12 cellular contexts compared by ENCODE assay signal in genomic region chr11:110134120-110134519, GRCh38. TPM values are rescaled to one million over a fixed set of nuclear protein-coding genes. Genes with fewer than 3 reads are reported as not detected.
DNase-seq lines count a peak whose midpoint lies in the region; ATAC-seq and TF ChIP-seq lines count a peak whose summit lies in the region.
"Had no signal": no experiment of that assay in that cellular context is flagged by ENCODE, and none has a peak within 500 bp of the region (broad histone marks: within the 10 kb centered on the region; RNA-seq: fewer than 3 reads in every experiment).

No MANE protein-coding gene starts in this region.

- H3K27ac Mint-ChIP-seq in brain (peak overlapping the region; percentile 76 to 92 (median 90)), neural crest cell (ENCODE audit: unreplicated experiment) (no peak overlapping the region)
- H3K27ac Mint-ChIP-seq: activated CD4-positive, alpha-beta T cell treated with anti-CD3 and anti-CD28 coated beads, Interleukin-2, amount 10 ng/mL, durations not matched to agents 24 days and 14 days; natural killer cell had no signal

- peaks cover 45% of the 10 kb centered on the region for H3K4me1 ChIP-seq in HAP-1

- in situ Hi-C loops in HAP-1 (cut with MboI; ENCODE audit: low sequenced_read_pairs) = no loop called here

- H3K4me1 Mint-ChIP-seq in brain (peaks cover 86% of the 10 kb centered on the region), neural crest cell (peaks cover 62% of the 10 kb centered on the region)
- H3K4me1 Mint-ChIP-seq: activated CD4-positive, alpha-beta T cell treated with anti-CD3 and anti-CD28 coated beads, Interleukin-2, amount 10 ng/mL, durations not matched to agents 24 days and 14 days; natural killer cell had no signal

- peak; percentile 78 to 99 for DNase-seq in HAP-1 (ENCODE audit: low spot score in 2 of 2)
- DNase-seq in NCI-H2107 (lab: John Stamatoyannopoulos, UW) = peak; percentile 62
- DNase-seq in neural crest cell (ENCODE audit: low read depth, low spot score) = peak; percentile 14
- no peak for DNase-seq in NCI-H1048 (lab: John Stamatoyannopoulos, UW)
- DNase-seq in activated CD8-positive, alpha-beta memory T cell treated with anti-CD3 and anti-CD28 coated beads, Interleukin-2, amount 50 U/mL, for 48 hours = no peak
- DNase-seq in GDM1 (lab: John Stamatoyannopoulos, UW) = no peak
- DNase-seq: activated CD4-positive, alpha-beta T cell treated with anti-CD3 and anti-CD28 coated beads, Interleukin-2, amount 10 ng/mL, durations not matched to agents 24 days and 14 days; effector CD4-positive, alpha-beta T cell; natural killer cell had no signal

- H3K9me3 Mint-ChIP-seq in brain (peaks cover 0 to 3% (median 0%) of the 10 kb centered on the region in 5 experiments), neural crest cell (no peaks in the 10 kb centered on the region)
- H3K9me3 Mint-ChIP-seq: activated CD4-positive, alpha-beta T cell treated with anti-CD3 and anti-CD28 coated beads, Interleukin-2, amount 10 ng/mL, durations not matched to agents 24 days and 14 days; natural killer cell had no signal

- ATAC-seq in HG02852 (IDR thresholded peaks at IDR 0.05; ENCODE audit: unreplicated experiment) = no peak
- ATAC-seq: natural killer cell, sciatic nerve had no signal

- peaks cover 9% of the 10 kb centered on the region for H3K27me3 Mint-ChIP-seq in brain
- no peaks in the 10 kb centered on the region for H3K27me3 Mint-ChIP-seq in neural crest cell (ENCODE audit: low read depth)

- no peak overlapping the region for H3K4me3 ChIP-seq in HAP-1

- H3K36me3 Mint-ChIP-seq in brain (peaks cover 31% of the 10 kb centered on the region), neural crest cell (ENCODE audit: low read depth) (peaks cover 11% of the 10 kb centered on the region)
- H3K36me3 Mint-ChIP-seq: natural killer cell had no signal

- no peak for TF ChIP-seq CTCF in brain (conservative IDR thresholded peaks at IDR 0.05)
- TF ChIP-seq CTCF in neural crest cell (conservative IDR thresholded peaks at IDR 0.05) = no peak

- H3K9me3 ChIP-seq in HAP-1 = no peaks in the 10 kb centered on the region

- no peaks in the 10 kb centered on the region for H3K27me3 ChIP-seq in HAP-1 (ENCODE audit: low read depth)

- no peaks in the 10 kb centered on the region for H3K36me3 ChIP-seq in HAP-1 (replicated peaks)

- H3K4me3 Mint-ChIP-seq in brain (peak overlapping the region; percentile 82 to 85 (median 83)), neural crest cell (peak overlapping the region; percentile 77)
- H3K4me3 Mint-ChIP-seq: activated CD4-positive, alpha-beta T cell treated with anti-CD3 and anti-CD28 coated beads, Interleukin-2, amount 10 ng/mL, durations not matched to agents 24 days and 14 days; natural killer cell had no signal

RNA-seq across cellular contexts. Expression of gene ZC3H12C, which starts 40.9 kb away (rescaled TPM):
- polyA plus RNA-seq in brain (ENCODE audit: insufficient read depth, low read depth, low replicate concordance) = 2.5 TPM
- total RNA-seq in neural crest cell = 14.4 TPM in 2 replicates

Comparison
In these comparisons a context has a peak if more than half of its experiments do, and no peak if none do; other contexts are left out.
1. DNase-seq: peak in HAP-1 (2 of 2), NCI-H2107 (single experiment) and neural crest cell (single experiment); none in NCI-H1048 (single experiment), activated CD8-positive, alpha-beta memory T cell treated with anti-CD3 and anti-CD28 coated beads, Interleukin-2, amount 50 U/mL, for 48 hours (single experiment) and GDM1 (single experiment).